Comparison of ENCODE assay signal across 1 cellular context in genomic region chr17:69388791-69389442, GRCh38.
TF ChIP-seq lines count a peak whose summit lies in the region.

No MANE protein-coding gene starts in this region.

TF ChIP-seq in GM12878, 131 proteins besides CTCF, POLR2A, EP300 and RAD21 (continued from another document):
- TF ChIP-seq, protein P1, sequence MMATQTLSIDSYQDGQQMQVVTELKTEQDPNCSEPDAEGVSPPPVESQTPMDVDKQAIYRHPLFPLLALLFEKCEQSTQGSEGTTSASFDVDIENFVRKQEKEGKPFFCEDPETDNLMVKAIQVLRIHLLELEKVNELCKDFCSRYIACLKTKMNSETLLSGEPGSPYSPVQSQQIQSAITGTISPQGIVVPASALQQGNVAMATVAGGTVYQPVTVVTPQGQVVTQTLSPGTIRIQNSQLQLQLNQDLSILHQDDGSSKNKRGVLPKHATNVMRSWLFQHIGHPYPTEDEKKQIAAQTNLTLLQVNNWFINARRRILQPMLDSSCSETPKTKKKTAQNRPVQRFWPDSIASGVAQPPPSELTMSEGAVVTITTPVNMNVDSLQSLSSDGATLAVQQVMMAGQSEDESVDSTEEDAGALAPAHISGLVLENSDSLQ (IDR thresholded peaks at IDR 0.05), result no peak
- no peak for TF ChIP-seq HCFC1 (IDR thresholded peaks at IDR 0.05; ENCODE audit: low read length)
